Comparison of ENCODE assay signal across 25 cellular contexts in genomic region chr3:186487037-186487436, GRCh38.
"Had no signal": no experiment of that assay in that cellular context is flagged by ENCODE, and none has a peak within 500 bp of the region (broad histone marks: within the 10 kb centered on the region; RNA-seq: fewer than 3 reads in every experiment).

No MANE protein-coding gene starts in this region.

- DNase-seq: activated CD4-positive, alpha-beta memory T cell treated with anti-CD3 and anti-CD28 coated beads, Interleukin-2, amount 10 ng/mL, durations not matched to agents 7 days and 5 days; activated CD4-positive, alpha-beta T cell treated with anti-CD3 and anti-CD28 coated beads for 1 hour; activated CD4-positive, alpha-beta T cell treated with anti-CD3 and anti-CD28 coated beads for 4 hours; activated CD4-positive, alpha-beta T cell treated with anti-CD3 and anti-CD28 coated beads, Interleukin-2, amount 10 ng/mL, durations not matched to agents 7 days and 5 days; activated CD4-positive, alpha-beta T cell treated with anti-CD3 and anti-CD28 coated beads, Interleukin-2, amount 50 U/mL, for 4 hours; activated CD8-positive, alpha-beta memory T cell treated with anti-CD3 and anti-CD28 coated beads, Interleukin-2, amount 50 U/mL, for 48 hours; activated gamma-delta T cell treated with Interleukin-2 at 50 U/mL for 16 hours; activated naive CD4-positive, alpha-beta T cell treated with anti-CD3 and anti-CD28 coated beads, Interleukin-2, amount 50 U/mL, for 16 hours; activated naive CD4-positive, alpha-beta T cell treated with Interleukin-2 at 50 U/mL for 16 hours; activated T-cell treated with anti-CD3 and anti-CD28 coated beads for 4 hours; activated T-cell treated with anti-CD3 and anti-CD28 coated beads, Interleukin-2, amount 50 U/mL, for 24 hours; activated T-cell treated with anti-CD3 and anti-CD28 coated beads, Interleukin-2, amount 50 U/mL, for 72 hours; amniotic stem cell; anterior cingulate cortex; brain microvascular endothelial cell; dorsolateral prefrontal cortex; effector memory CD4-positive, alpha-beta T cell; erythroblast; foreskin fibroblast; T-helper 2 cell had no signal

- H3K4me1 Mint-ChIP-seq: activated CD4-positive, alpha-beta memory T cell treated with anti-CD3 and anti-CD28 coated beads, Interleukin-2, amount 10 ng/mL, durations not matched to agents 7 days and 5 days; activated CD4-positive, alpha-beta T cell treated with anti-CD3 and anti-CD28 coated beads, Interleukin-2, amount 10 ng/mL, durations not matched to agents 7 days and 5 days; central memory CD8-positive, alpha-beta T cell had no signal

- H3K4me3 ChIP-seq: coronary artery, dorsolateral prefrontal cortex had no signal

- H3K27ac ChIP-seq: brain microvascular endothelial cell, coronary artery, dorsolateral prefrontal cortex had no signal

- ATAC-seq: activated T-cell treated with anti-CD3 and anti-CD28 coated beads, Interleukin-2, amount 50 U/mL, for 72 hours had no signal

- H3K4me3 Mint-ChIP-seq: activated CD4-positive, alpha-beta memory T cell treated with anti-CD3 and anti-CD28 coated beads, Interleukin-2, amount 10 ng/mL, durations not matched to agents 7 days and 5 days; activated CD4-positive, alpha-beta T cell treated with anti-CD3 and anti-CD28 coated beads, Interleukin-2, amount 10 ng/mL, durations not matched to agents 7 days and 5 days; activated naive CD8-positive, alpha-beta T cell; activated T-cell treated with anti-CD3 and anti-CD28 coated beads, Interleukin-2, amount 50 U/mL, for 24 hours; activated T-cell treated with anti-CD3 and anti-CD28 coated beads, Interleukin-2, amount 50 U/mL, for 72 hours; central memory CD8-positive, alpha-beta T cell; dendritic cell treated with granulocyte-macrophage colony-stimulating factor and Interleukin-4, amounts not matched to agents 40 ng/mL and 50 ng/mL, for 4 days; WTC11 had no signal

- H3K36me3 ChIP-seq: brain microvascular endothelial cell had no signal

- H3K27me3 ChIP-seq: brain microvascular endothelial cell, dorsolateral prefrontal cortex had no signal

- H3K27ac Mint-ChIP-seq: activated CD4-positive, alpha-beta memory T cell treated with anti-CD3 and anti-CD28 coated beads, Interleukin-2, amount 10 ng/mL, durations not matched to agents 7 days and 5 days; activated CD4-positive, alpha-beta T cell treated with anti-CD3 and anti-CD28 coated beads, Interleukin-2, amount 10 ng/mL, durations not matched to agents 7 days and 5 days; activated naive CD8-positive, alpha-beta T cell; activated T-cell treated with anti-CD3 and anti-CD28 coated beads, Interleukin-2, amount 50 U/mL, for 24 hours; activated T-cell treated with anti-CD3 and anti-CD28 coated beads, Interleukin-2, amount 50 U/mL, for 72 hours; dendritic cell treated with granulocyte-macrophage colony-stimulating factor and Interleukin-4, amounts not matched to agents 40 ng/mL and 50 ng/mL, for 4 days; WTC11 had no signal

- H3K9me3 Mint-ChIP-seq: activated CD4-positive, alpha-beta memory T cell treated with anti-CD3 and anti-CD28 coated beads, Interleukin-2, amount 10 ng/mL, durations not matched to agents 7 days and 5 days; activated CD4-positive, alpha-beta T cell treated with anti-CD3 and anti-CD28 coated beads, Interleukin-2, amount 10 ng/mL, durations not matched to agents 7 days and 5 days; activated T-cell treated with anti-CD3 and anti-CD28 coated beads, Interleukin-2, amount 50 U/mL, for 24 hours; activated T-cell treated with anti-CD3 and anti-CD28 coated beads, Interleukin-2, amount 50 U/mL, for 72 hours; central memory CD8-positive, alpha-beta T cell; dendritic cell treated with granulocyte-macrophage colony-stimulating factor and Interleukin-4, amounts not matched to agents 40 ng/mL and 50 ng/mL, for 4 days; WTC11 had no signal

- H3K27me3 Mint-ChIP-seq: activated CD4-positive, alpha-beta T cell treated with anti-CD3 and anti-CD28 coated beads, Interleukin-2, amount 10 ng/mL, durations not matched to agents 7 days and 5 days; activated naive CD8-positive, alpha-beta T cell; activated T-cell treated with anti-CD3 and anti-CD28 coated beads, Interleukin-2, amount 50 U/mL, for 24 hours; central memory CD8-positive, alpha-beta T cell had no signal

- H3K36me3 Mint-ChIP-seq: activated naive CD8-positive, alpha-beta T cell; WTC11 had no signal
